Comparison of ENCODE assay signal across 11 cellular contexts in genomic region chr1:149846600-149847466, GRCh38. TPM values are rescaled to one million over a fixed set of nuclear protein-coding genes. Genes with fewer than 3 reads are reported as not detected.
DNase-seq lines count a peak whose midpoint lies in the region; ATAC-seq and TF ChIP-seq lines count a peak whose summit lies in the region.
"Had no signal": no experiment of that assay in that cellular context is flagged by ENCODE, and none has a peak within 500 bp of the region (broad histone marks: within the 10 kb centered on the region; RNA-seq: fewer than 3 reads in every experiment).

No MANE protein-coding gene starts in this region.

- no peak overlapping the region for H2BK12ac ChIP-seq in H9 (ENCODE audit: insufficient read length, low read depth, low read length)

- peaks cover 25% of the 10 kb centered on the region for H3K36me3 ChIP-seq in BE2C
- no peaks in the 10 kb centered on the region for H3K36me3 ChIP-seq in hepatocyte (replicated peaks; ENCODE audit: insufficient read depth, low read depth)

- no peak overlapping the region for H3K27ac ChIP-seq in H9 (ENCODE audit: insufficient read length, low read depth, low read length)
- H3K27ac ChIP-seq in hepatocyte: no peak overlapping the region

- H2BK120ac ChIP-seq in H9 (ENCODE audit: low read depth, low read length, poor library complexity, severe bottlenecking): no peak overlapping the region

- H3K4me1 Mint-ChIP-seq in H9: peaks cover 51 to 53% of the 10 kb centered on the region in 2 experiments

- TF ChIP-seq CTCF in BE2C (IDR thresholded peaks at IDR 0.05; ENCODE audit: low read depth, low read length) (no peak), H9 (conservative IDR thresholded peaks at IDR 0.05) (no peak), hepatocyte (IDR thresholded peaks at IDR 0.05; ENCODE audit: poor library complexity) (no peak)

- H3K27ac Mint-ChIP-seq in H9: peak overlapping the region in 2 of 3 experiments; percentile 18 to 26; a peak in 2 of 7 replicates

- DNase-seq in BE2C (no peak), H9 (no peak), SK-N-DZ (ENCODE audit: low spot score) (peak; percentile 9), hepatocyte (ENCODE audit: low spot score) (no peak), DMS153 (lab: John Stamatoyannopoulos, UW) (no peak), NCI-H2029 (lab: John Stamatoyannopoulos, UW) (no peak)
- DNase-seq: central memory CD4-positive, alpha-beta T cell; NCI-H446 treated with DMSO at 0.1 percent for 48 hours had no signal

- H2AK5ac ChIP-seq in H9 (ENCODE audit: insufficient read length, low read length): no peak overlapping the region

- no peak overlapping the region for H4K91ac ChIP-seq in H9 (ENCODE audit: insufficient read length, low read depth, low read length)

- H3K23ac ChIP-seq in H9 (ENCODE audit: insufficient read length, low read depth, low read length): no peak overlapping the region

- peaks cover 5% of the 10 kb centered on the region for H3K23me2 ChIP-seq in H9 (ENCODE audit: insufficient read length, low read depth, low read length, poor library complexity, severe bottlenecking)

- no peaks in the 10 kb centered on the region for H3K27me3 ChIP-seq in BE2C
- H3K27me3 ChIP-seq in H9 (ENCODE audit: insufficient read depth, low read length): no peaks in the 10 kb centered on the region
- H3K27me3 ChIP-seq in hepatocyte: no peaks in the 10 kb centered on the region

- peak overlapping the region in 1 of 2 experiments; percentile 74; a peak in 3 of 5 replicates for H3K4me3 Mint-ChIP-seq in H9

- no peak overlapping the region for H4K8ac ChIP-seq in H9 (replicated peaks; ENCODE audit: insufficient read length, low read depth, low read length)

- H2AFZ ChIP-seq in H9 (ENCODE audit: low read length): no peak overlapping the region
- no peak overlapping the region for H2AFZ ChIP-seq in hepatocyte

- no peak overlapping the region for H3T11ph ChIP-seq in H9 (ENCODE audit: low read length)

- H3K4me2 ChIP-seq in H9 (ENCODE audit: insufficient read depth, insufficient read length, low read length) (peak overlapping the region; percentile 81), hepatocyte (peak overlapping the region; percentile 85)

- no CpG with 5 or more reads among the region's 3 CpGs for WGBS in H9 (ENCODE audit: extremely low coverage, insufficient read length, low lambda C conversion rate)
- WGBS in hepatocyte (ENCODE audit: low lambda C conversion rate, missing lambda C conversion rate): 89% methylated on average over 3 of the region's 3 CpGs

- no peak overlapping the region for H2BK15ac ChIP-seq in H9 (ENCODE audit: low read depth, low read length)

- no peak overlapping the region for H3K9ac ChIP-seq in H9 (ENCODE audit: extremely low read depth, insufficient read length, low read length)

- H3K9me3 ChIP-seq in BE2C (no peaks in the 10 kb centered on the region), H9 (ENCODE audit: control insufficient read depth, low read depth, low read length) (no peaks in the 10 kb centered on the region), hepatocyte (ENCODE audit: low read depth) (no peaks in the 10 kb centered on the region)

- no peaks in the 10 kb centered on the region for H3K9me3 Mint-ChIP-seq in H9

- H3K79me1 ChIP-seq in H9 (ENCODE audit: insufficient read depth, low read depth, low read length, poor library complexity, severe bottlenecking): peaks cover 3% of the 10 kb centered on the region

- H4K20me1 ChIP-seq in H9 (ENCODE audit: control insufficient read depth, insufficient read depth, insufficient read length) (no peaks in the 10 kb centered on the region), hepatocyte (ENCODE audit: insufficient read depth, poor library complexity, severe bottlenecking) (peaks cover 53% of the 10 kb centered on the region)

- H3K36me3 Mint-ChIP-seq in H9 (ENCODE audit: insufficient read depth in 1 of 3, low read depth in 3 of 3): no peaks in the 10 kb centered on the region; a peak in 2 of 7 replicates

- H3K56ac ChIP-seq in H9 (ENCODE audit: insufficient read length, low read depth, low read length): no peak overlapping the region

- H4K5ac ChIP-seq in H9 (ENCODE audit: insufficient read length, low read depth, low read length): no peak overlapping the region

- H3K9me2 ChIP-seq in hepatocyte (replicated peaks; ENCODE audit: insufficient read depth): no peaks in the 10 kb centered on the region

- ATAC-seq in GM21723 (IDR thresholded peaks at IDR 0.05; ENCODE audit: unreplicated experiment) (no peak), HG02678 (IDR thresholded peaks at IDR 0.05; ENCODE audit: unreplicated experiment) (no peak)
- ATAC-seq: left ventricle myocardium superior had no signal

- no peaks in the 10 kb centered on the region; the same call in 1 of the 2 replicates for H3K27me3 Mint-ChIP-seq in H9 (ENCODE audit: low read depth)

- H3K18ac ChIP-seq in H9 (ENCODE audit: insufficient read length, low read depth, low read length): no peak overlapping the region

- no peak overlapping the region for H3K14ac ChIP-seq in H9 (ENCODE audit: insufficient read depth, low read length)

- H3K79me2 ChIP-seq in H9 (ENCODE audit: insufficient read depth, low read length) (peaks cover 27% of the 10 kb centered on the region), hepatocyte (peaks cover 69% of the 10 kb centered on the region)

- H2BK20ac ChIP-seq in H9 (ENCODE audit: low read depth, low read length, poor library complexity, severe bottlenecking): no peak overlapping the region

- H3K4me3 ChIP-seq in BE2C (ENCODE audit: low read depth, low read length) (peak overlapping the region; percentile 4; the same call in 1 of the 2 replicates), hepatocyte (no peak overlapping the region)

- H3K4ac ChIP-seq in H9 (ENCODE audit: low read depth, low read length): no peak overlapping the region

- no peak overlapping the region for H2BK5ac ChIP-seq in H9 (ENCODE audit: insufficient read length, low read length)

- H3K4me1 ChIP-seq in BE2C: peaks cover 28% of the 10 kb centered on the region
- H3K4me1 ChIP-seq in H9 (ENCODE audit: insufficient read depth, low read length): peaks cover 6% of the 10 kb centered on the region; the same call in 1 of the 2 replicates
- peaks cover 47% of the 10 kb centered on the region for H3K4me1 ChIP-seq in hepatocyte (ENCODE audit: insufficient read depth)

RNA-seq across cellular contexts. Expression of gene BOLA1, which starts 52.5 kb away (rescaled TPM):
- polyA plus RNA-seq in BE2C (2012; ENCODE audit: insufficient read depth, insufficient read length, low read depth): 38.1 TPM
- total RNA-seq in H9 (2021): 5.7 and 6.0 TPM in 2 replicates
- polyA plus RNA-seq in SK-N-DZ (2014; cell fraction: cytosol; rRNA removed): 32.8 and 33.7 TPM in 2 replicates
- polyA plus RNA-seq in SK-N-DZ (2014; cell fraction: nucleus; rRNA removed): 37.5 and 43.6 TPM in 2 replicates
- total RNA-seq in hepatocyte: 8.5 and 16.1 TPM in 2 replicates
- polyA plus RNA-seq in hepatocyte: 19.0 and 20.6 TPM in 2 replicates
